ENCODE assay signal across 1 cellular context in genomic region chr21:14376854-14377253, GRCh38.
TF ChIP-seq lines count a peak whose summit lies in the region.

No MANE protein-coding gene starts in this region.

TF ChIP-seq in WTC11, 78 proteins besides CTCF, POLR2A, EP300 and RAD21 (continued from another document):
- TF ChIP-seq ZNF281 (CRISPR knock-in tag; IDR thresholded peaks at IDR 0.05) = no peak
- TF ChIP-seq NR1H2 (CRISPR knock-in tag; IDR thresholded peaks at IDR 0.05) = no peak
- no peak for TF ChIP-seq JAZF1 (CRISPR knock-in tag; IDR thresholded peaks at IDR 0.05)
- TF ChIP-seq AFF4 (CRISPR knock-in tag; IDR thresholded peaks at IDR 0.05; ENCODE audit: borderline replicate concordance) = no peak
- no peak for TF ChIP-seq ZBTB43 (CRISPR knock-in tag; IDR thresholded peaks at IDR 0.05)
- no peak for TF ChIP-seq SMAD3 (CRISPR knock-in tag; IDR thresholded peaks at IDR 0.05; ENCODE audit: borderline replicate concordance)
- no peak for TF ChIP-seq NR2C2 (CRISPR knock-in tag; IDR thresholded peaks at IDR 0.05)
- TF ChIP-seq MAX (CRISPR knock-in tag; IDR thresholded peaks at IDR 0.05) = no peak
- TF ChIP-seq ZNF219 (CRISPR knock-in tag; IDR thresholded peaks at IDR 0.05; ENCODE audit: borderline replicate concordance) = no peak
TF ChIP-seq in WTC11: peak in this region for 0.
